ENCODE assay signal across 20 cellular contexts in genomic region chr2:109209941-109210340, GRCh38.
DNase-seq lines count a peak whose midpoint lies in the region; ATAC-seq and TF ChIP-seq lines count a peak whose summit lies in the region.
"Had no signal": no experiment of that assay in that cellular context is flagged by ENCODE, and none has a peak within 500 bp of the region (broad histone marks: within the 10 kb centered on the region; RNA-seq: fewer than 3 reads in every experiment).

No MANE protein-coding gene starts in this region.

- intact Hi-C loops in left ventricle myocardium inferior (cut with micrococcal nuclease) (no loop called here), left cardiac atrium (cut with DNase I) (no loop called here), uterus (cut with DNase I; ENCODE audit: low total_unique reads) (no loop called here)

- TF ChIP-seq CTCF in left ventricle myocardium inferior (IDR thresholded peaks at IDR 0.05; ENCODE audit: borderline replicate concordance) (no peak), RWPE2 (IDR thresholded peaks at IDR 0.05; ENCODE audit: poor library complexity, severe bottlenecking) (no peak), uterus (IDR thresholded peaks at IDR 0.05) (no peak)

- H3K27me3 ChIP-seq in left ventricle myocardium inferior (ENCODE audit: low read depth) (no peaks in the 10 kb centered on the region), RWPE2 (ENCODE audit: insufficient read depth, poor library complexity, severe bottlenecking) (no peaks in the 10 kb centered on the region), uterus (no peaks in the 10 kb centered on the region)
- H3K27me3 ChIP-seq: left lung had no signal

- peaks cover 75% of the 10 kb centered on the region for H3K4me1 ChIP-seq in left ventricle myocardium inferior
- peaks cover 38% of the 10 kb centered on the region for H3K4me1 ChIP-seq in RWPE2 (ENCODE audit: insufficient read depth, poor library complexity, severe bottlenecking)
- H3K4me1 ChIP-seq in uterus: peaks cover 8 to 19% of the 10 kb centered on the region in 2 donors

- no peak for DNase-seq in left ventricle myocardium inferior
- DNase-seq in left cardiac atrium: no peak
- DNase-seq in RWPE2 (ENCODE audit: low spot score): no peak
- peak; percentile 35 to 63 for DNase-seq in lung microvascular endothelial cell (ENCODE audit: low read depth in 2 of 2)
- DNase-seq in uterus: no peak
- no peak for DNase-seq in ureter (ENCODE audit: low spot score)
- DNase-seq in NOMO-1 treated with dmso at 0.1 percent for 144 hours (lab: John Stamatoyannopoulos, UW; ENCODE audit: unreplicated experiment): no peak
- DNase-seq: activated CD4-positive, alpha-beta T cell treated with anti-CD3 and anti-CD28 coated beads for 4 hours; activated naive CD4-positive, alpha-beta T cell treated with anti-CD3 and anti-CD28 coated beads, Interleukin-2, amount 50 U/mL, for 16 hours; aorta; KG1; left lung; naive thymus-derived CD4-positive, alpha-beta T cell; NCI-H1417 treated with DMSO at 0.1 percent for 48 hours; NCI-H2081 treated with DMSO at 0.1 percent for 48 hours; NCI-H345; T-helper 9 cell had no signal

- ATAC-seq in left cardiac atrium (no peak), RWPE2 (ENCODE audit: low read depth) (no peak), GM18511 (IDR thresholded peaks at IDR 0.05; ENCODE audit: unreplicated experiment) (no peak)
- ATAC-seq: naive thymus-derived CD4-positive, alpha-beta T cell had no signal

- H3K4me3 ChIP-seq in left ventricle myocardium inferior (no peak overlapping the region), RWPE2 (ENCODE audit: severe bottlenecking) (no peak overlapping the region), uterus (no peak overlapping the region)
- H3K4me3 ChIP-seq: left lung, smooth muscle cell had no signal

- peaks cover 9% of the 10 kb centered on the region for H3K9me3 ChIP-seq in left ventricle myocardium inferior (replicated peaks)
- H3K9me3 ChIP-seq in RWPE2 (ENCODE audit: severe bottlenecking): no peaks in the 10 kb centered on the region
- no peaks in the 10 kb centered on the region for H3K9me3 ChIP-seq in uterus
- H3K9me3 ChIP-seq: left lung had no signal

- no peaks in the 10 kb centered on the region for H3K36me3 ChIP-seq in left ventricle myocardium inferior
- no peaks in the 10 kb centered on the region for H3K36me3 ChIP-seq in RWPE2 (ENCODE audit: low read depth)
- H3K36me3 ChIP-seq in uterus: no peaks in the 10 kb centered on the region
- H3K36me3 ChIP-seq: left lung had no signal

- no peak for TF ChIP-seq POLR2A in uterus (IDR thresholded peaks at IDR 0.05)

- H3K27ac ChIP-seq in left ventricle myocardium inferior (replicated peaks) (peak overlapping the region; percentile 64), RWPE2 (ENCODE audit: poor library complexity, severe bottlenecking) (peak overlapping the region; percentile 78), uterus (peak overlapping the region; percentile 2 to 53)
- H3K27ac ChIP-seq: left lung, VCaP had no signal

Comparison
In these comparisons a context has a peak if more than half of its experiments do, and no peak if none do; other contexts are left out.
1. DNase-seq: peak in lung microvascular endothelial cell (2 of 2); none in left ventricle myocardium inferior (single experiment), left cardiac atrium (single experiment), RWPE2 (single experiment), uterus (0 of 2), ureter (single experiment) and NOMO-1 treated with dmso at 0.1 percent for 144 hours (single experiment).
2. H3K27ac ChIP-seq: peak in every context shown above with its lines; median percentile 78 in RWPE2; 64 in left ventricle myocardium inferior; 28 in uterus.